10 cellular contexts compared by ENCODE assay signal in the genomic region with DNA sequence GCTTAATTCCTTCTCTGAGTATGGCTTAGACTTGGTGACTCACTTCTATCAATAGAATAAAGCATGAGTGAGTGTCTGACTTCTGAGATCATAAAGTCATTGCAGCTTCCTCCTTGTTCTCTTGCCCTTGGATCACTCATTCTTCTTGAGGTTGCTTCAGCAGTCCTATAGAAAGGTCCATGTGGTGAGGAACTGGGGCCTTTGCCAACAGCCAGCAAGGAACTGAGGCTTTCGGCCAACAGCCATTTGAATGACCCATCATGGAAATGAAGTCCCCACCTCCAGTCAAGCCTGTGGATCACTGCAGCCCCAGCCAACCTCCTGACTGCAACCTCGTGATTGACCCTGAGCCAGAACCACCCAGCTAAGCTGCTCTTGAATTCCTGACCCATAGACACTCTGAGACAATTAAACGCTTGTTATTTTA.
A peak's percentile ranks its signal among the peaks of the same experiment; 100 is the strongest.
DNase-seq lines count a peak whose midpoint lies in the region; ATAC-seq and TF ChIP-seq lines count a peak whose summit lies in the region.
"Had no signal": no experiment of that assay in that cellular context is flagged by ENCODE, and none has a peak within 500 bp of the region (broad histone marks: within the 10 kb centered on the region; RNA-seq: fewer than 3 reads in every experiment).

No MANE protein-coding gene starts in this region.

- no peak overlapping the region for H2AK9ac ChIP-seq in IMR-90 (replicated peaks; ENCODE audit: low read depth, low read length, poor library complexity)

- H3K23ac ChIP-seq in IMR-90 (ENCODE audit: low read depth, low read length) (no peak overlapping the region), neuronal stem cell (ENCODE audit: low read depth, low read length, poor library complexity) (no peak overlapping the region)

- H2AK5ac ChIP-seq in IMR-90 (ENCODE audit: low read depth, low read length) (peak overlapping the region; percentile 16; the same call in 1 of the 2 replicates), neuronal stem cell (ENCODE audit: low read depth, low read length) (no peak overlapping the region)

- peak; percentile 91 for DNase-seq in A172 (ENCODE audit: low spot score)
- DNase-seq in IMR-90: peak; percentile 93
- peak; percentile 68 for DNase-seq in cerebellar cortex (ENCODE audit: low spot score)
- DNase-seq in iris pigment epithelial cell (ENCODE audit: low read depth): peak; percentile 91
- DNase-seq in NCI-H1694 treated with DMSO at 0.1 percent for 48 hours (lab: John Stamatoyannopoulos, UW): no peak
- no peak for DNase-seq in NCI-H345 (lab: John Stamatoyannopoulos, UW)
- no peak for DNase-seq in neuronal stem cell (ENCODE audit: low spot score)
- DNase-seq: activated CD8-positive, alpha-beta T cell treated with anti-CD3 and anti-CD28 coated beads, Interleukin-2, amount 10 ng/mL, durations not matched to agents 7 days and 5 days had no signal

- peak overlapping the region; percentile 87; the same call in 1 of the 2 replicates for H2BK20ac ChIP-seq in IMR-90 (ENCODE audit: low read depth, low read length)

- 0 out of 2 replicates have a peak overlapping the region, but pooled peaks have one; percentile 38 for H3K56ac ChIP-seq in IMR-90 (ENCODE audit: extremely low read depth, insufficient read depth, low read length)

- intact Hi-C loops in IMR-90 (cut with micrococcal nuclease): no loop called here

- POLR2A ChIA-PET in IMR-90 (lab: Charles Lee; ENCODE audit: unreplicated experiment): no interaction called here

- H3K9me3 ChIP-seq in IMR-90 (ENCODE audit: control insufficient read depth, insufficient read depth, low read length): no peaks in the 10 kb centered on the region
- H3K9me3 ChIP-seq in neuronal stem cell (replicated peaks in 1 of 2; ENCODE audit: control insufficient read depth in 2 of 2, insufficient read depth in 1 of 2, low read depth in 1 of 2, low read length in 2 of 2): peaks cover 0 to 2% of the 10 kb centered on the region in 2 donors
- H3K9me3 ChIP-seq: BLaER1 treated with 17β-estradiol and CSF1 and Interleukin-3, amounts not matched to agents 10 nM and 100 nM had no signal

- H3K18ac ChIP-seq in IMR-90 (ENCODE audit: low read depth, low read length) (no peak overlapping the region), neuronal stem cell (ENCODE audit: low read length) (no peak overlapping the region)

- WGBS in IMR-90 (ENCODE audit: extremely low coverage in 2 of 2, insufficient read length in 1 of 2), 2 experiments: no CpG with 5 or more reads among the region's 3 CpGs
- no CpG with 5 or more reads among the region's 3 CpGs for WGBS in neuronal stem cell (ENCODE audit: extremely low coverage in 2 of 2, insufficient read length in 2 of 2, insufficient replicate concordance in 1 of 2), 2 donors

- H2BK12ac ChIP-seq in neuronal stem cell (ENCODE audit: low read length): no peak overlapping the region

- H2BK15ac ChIP-seq in IMR-90 (ENCODE audit: low read depth, low read length): peak overlapping the region; percentile 98; the same call in 2 of the 3 replicates
- H2BK15ac ChIP-seq in neuronal stem cell (ENCODE audit: low read length): no peak overlapping the region

- H3K9me1 ChIP-seq in IMR-90 (ENCODE audit: insufficient read depth, low read length): peaks cover 15% of the 10 kb centered on the region

- TF ChIP-seq CTCF in IMR-90 (conservative IDR thresholded peaks at IDR 0.05; ENCODE audit: low read depth, low read length): no peak

- H2AFZ ChIP-seq in IMR-90 (replicated peaks; ENCODE audit: low read length, poor library complexity) (peak overlapping the region; percentile 28), neuronal stem cell (ENCODE audit: low read length) (no peak overlapping the region)

- peak overlapping the region in 1 of 2 experiments; percentile 69; a peak in 1 of 4 replicates for H4K8ac ChIP-seq in IMR-90 (ENCODE audit: low read depth in 2 of 2, low read length in 2 of 2)
- H4K8ac ChIP-seq in neuronal stem cell (ENCODE audit: low read depth, low read length): no peak overlapping the region

- H3K27me3 ChIP-seq in IMR-90 (ENCODE audit: control insufficient read depth, insufficient read depth, low read length) (no peaks in the 10 kb centered on the region), neuronal stem cell (ENCODE audit: control insufficient read depth in 3 of 3, insufficient read depth in 3 of 3, low read depth in 1 of 3, low read length in 3 of 3) (peaks cover 0 to 2% (median 0%) of the 10 kb centered on the region in 3 experiments)
- H3K27me3 ChIP-seq: BLaER1 treated with 17β-estradiol and CSF1 and Interleukin-3, amounts not matched to agents 10 nM and 100 nM had no signal

- H2BK120ac ChIP-seq in IMR-90 (ENCODE audit: low read depth, low read length) (peak overlapping the region; percentile 87; the same call in 1 of the 2 replicates), neuronal stem cell (ENCODE audit: low read depth, low read length) (no peak overlapping the region)

- H3K4me2 ChIP-seq in IMR-90 (ENCODE audit: low read depth, low read length) (no peak overlapping the region), neuronal stem cell (ENCODE audit: insufficient read depth, low read length, poor library complexity, severe bottlenecking) (no peak overlapping the region)
- H3K4me2 ChIP-seq: BLaER1 treated with 17β-estradiol and CSF1 and Interleukin-3, amounts not matched to agents 10 nM and 100 nM had no signal

- peak overlapping the region; percentile 74; the same call in 1 of the 2 replicates for H3K4ac ChIP-seq in IMR-90 (ENCODE audit: low read depth, low read length)
- H3K4ac ChIP-seq in neuronal stem cell (ENCODE audit: low read length): no peak overlapping the region

- no peak overlapping the region for H4K5ac ChIP-seq in IMR-90 (ENCODE audit: low read depth, low read length)

- in situ Hi-C loops in IMR-90 (cut with MboI; ENCODE audit: low sequenced_read_pairs): loop anchor here (25.0 kb wide), 1 partner anchor 151 kb away; no protein-coding TSS in a partner anchor

- H3K36me3 ChIP-seq in IMR-90 (ENCODE audit: control insufficient read depth, insufficient read depth, low read length) (no peaks in the 10 kb centered on the region), neuronal stem cell (replicated peaks in 1 of 2; ENCODE audit: control insufficient read depth in 2 of 2, insufficient read depth in 2 of 2, low read length in 2 of 2) (peaks cover 0 to 2% of the 10 kb centered on the region in 2 donors)
- H3K36me3 ChIP-seq: BLaER1 treated with 17β-estradiol and CSF1 and Interleukin-3, amounts not matched to agents 10 nM and 100 nM had no signal

- dilution Hi-C loops in IMR-90 (cut with HindIII; ENCODE audit: low sequenced_read_pairs, unreplicated experiment): no loop called here

- H3K9ac ChIP-seq in IMR-90 (ENCODE audit: low read depth, low read length) (no peak overlapping the region), neuronal stem cell (ENCODE audit: low read depth, low read length, poor library complexity) (no peak overlapping the region)
- H3K9ac ChIP-seq: BLaER1 treated with 17β-estradiol and CSF1 and Interleukin-3, amounts not matched to agents 10 nM and 100 nM had no signal

- no peak overlapping the region for H3K4me3 ChIP-seq in IMR-90 (ENCODE audit: insufficient read depth, low read depth, low read length)
- H3K4me3 ChIP-seq in neuronal stem cell (ENCODE audit: low read length in 2 of 2): no peak overlapping the region
- H3K4me3 ChIP-seq: BLaER1 treated with 17β-estradiol and CSF1 and Interleukin-3, amounts not matched to agents 10 nM and 100 nM had no signal

- TF ChIP-seq POLR2A in IMR-90 (IDR thresholded peaks at IDR 0.05; ENCODE audit: low read depth, low read length): no peak

- CTCF ChIA-PET in IMR-90 (lab: Yijun Ruan, JAX): interaction anchor here (0.8 kb wide), 1 partner anchor 553 kb away, joined by 3 read pairs; no protein-coding TSS in a partner anchor

- H4K20me1 ChIP-seq in IMR-90 (ENCODE audit: insufficient read depth, low read length): no peaks in the 10 kb centered on the region
- H4K20me1 ChIP-seq: BLaER1 treated with 17β-estradiol and CSF1 and Interleukin-3, amounts not matched to agents 10 nM and 100 nM had no signal

- H3K27ac ChIP-seq in IMR-90 (ENCODE audit: insufficient read depth, low read length) (no peak overlapping the region), neuronal stem cell (replicated peaks; ENCODE audit: low read length) (no peak overlapping the region)
- H3K27ac ChIP-seq: BLaER1 treated with 17β-estradiol and CSF1 and Interleukin-3, amounts not matched to agents 10 nM and 100 nM had no signal

- peak overlapping the region; percentile 86 for H4K91ac ChIP-seq in IMR-90 (ENCODE audit: insufficient read depth, low read depth, low read length)
- no peak overlapping the region for H4K91ac ChIP-seq in neuronal stem cell (ENCODE audit: low read depth, low read length, poor library complexity)

- TF ChIP-seq RAD21 in IMR-90 (IDR thresholded peaks at IDR 0.05; ENCODE audit: low read length): no peak

- H3K79me1 ChIP-seq in IMR-90 (ENCODE audit: low read depth in 1 of 2, low read length in 2 of 2): peaks cover 3 to 5% of the 10 kb centered on the region in 2 experiments; a peak in 2 of 4 replicates
- H3K79me1 ChIP-seq in neuronal stem cell (ENCODE audit: low read depth, low read length): no peaks in the 10 kb centered on the region

- peak overlapping the region; percentile 65 for H2BK5ac ChIP-seq in IMR-90 (ENCODE audit: low read depth, low read length, poor library complexity, severe bottlenecking)
- H2BK5ac ChIP-seq in neuronal stem cell (ENCODE audit: low read length): no peak overlapping the region

- 0 out of 2 replicates have a peak overlapping the region, but pooled peaks have one; percentile 45 for H3K14ac ChIP-seq in IMR-90 (replicated peaks; ENCODE audit: low read depth, low read length)
- no peak overlapping the region for H3K14ac ChIP-seq in neuronal stem cell (ENCODE audit: low read length)

- peak; percentile 28 for ATAC-seq in IMR-90 (ENCODE audit: low read depth)
- no peak for ATAC-seq in HG02571 (IDR thresholded peaks at IDR 0.05; ENCODE audit: unreplicated experiment)
- ATAC-seq: activated CD8-positive, alpha-beta T cell treated with anti-CD3 and anti-CD28 coated beads, Interleukin-2, amount 10 ng/mL, durations not matched to agents 7 days and 5 days had no signal

- H3K4me1 ChIP-seq in IMR-90 (ENCODE audit: control insufficient read depth, insufficient read depth, low read length) (peaks cover 24% of the 10 kb centered on the region), neuronal stem cell (ENCODE audit: control insufficient read depth in 2 of 2, insufficient read depth in 1 of 2, low read depth in 1 of 2, low read length in 2 of 2) (peaks cover 0 to 9% of the 10 kb centered on the region in 2 donors)
- H3K4me1 ChIP-seq: BLaER1 treated with 17β-estradiol and CSF1 and Interleukin-3, amounts not matched to agents 10 nM and 100 nM had no signal

- no TSS peak for BruUV-seq in IMR-90 (replicated peaks; lab: Mats Ljungman, UMichigan)

TF ChIP-seq in IMR-90, 13 proteins besides CTCF, POLR2A, EP300 and RAD21:
- TF ChIP-seq CHD1 (IDR thresholded peaks at IDR 0.05; ENCODE audit: low read depth, low read length) (no peak), MXI1 (IDR thresholded peaks at IDR 0.05; ENCODE audit: borderline replicate concordance, low read depth, low read length) (peak; percentile 46; the same call in 1 of the 2 replicates), FOS (IDR thresholded peaks at IDR 0.05; ENCODE audit: low read depth, low read length) (peak; percentile 51; the same call in 1 of the 2 replicates), CEBPB (IDR thresholded peaks at IDR 0.05; ENCODE audit: low read depth, low read length) (peak; percentile 80)

Comparison
In these comparisons a context has a peak if more than half of its experiments do, and no peak if none do; other contexts are left out.
1. DNase-seq: peak in A172 (single experiment), IMR-90 (single experiment), cerebellar cortex (single experiment) and iris pigment epithelial cell (single experiment); none in NCI-H1694 treated with DMSO at 0.1 percent for 48 hours (single experiment), NCI-H345 (single experiment) and neuronal stem cell (single experiment).